ENCODE assay signal across 2 cellular contexts in the genomic region with DNA sequence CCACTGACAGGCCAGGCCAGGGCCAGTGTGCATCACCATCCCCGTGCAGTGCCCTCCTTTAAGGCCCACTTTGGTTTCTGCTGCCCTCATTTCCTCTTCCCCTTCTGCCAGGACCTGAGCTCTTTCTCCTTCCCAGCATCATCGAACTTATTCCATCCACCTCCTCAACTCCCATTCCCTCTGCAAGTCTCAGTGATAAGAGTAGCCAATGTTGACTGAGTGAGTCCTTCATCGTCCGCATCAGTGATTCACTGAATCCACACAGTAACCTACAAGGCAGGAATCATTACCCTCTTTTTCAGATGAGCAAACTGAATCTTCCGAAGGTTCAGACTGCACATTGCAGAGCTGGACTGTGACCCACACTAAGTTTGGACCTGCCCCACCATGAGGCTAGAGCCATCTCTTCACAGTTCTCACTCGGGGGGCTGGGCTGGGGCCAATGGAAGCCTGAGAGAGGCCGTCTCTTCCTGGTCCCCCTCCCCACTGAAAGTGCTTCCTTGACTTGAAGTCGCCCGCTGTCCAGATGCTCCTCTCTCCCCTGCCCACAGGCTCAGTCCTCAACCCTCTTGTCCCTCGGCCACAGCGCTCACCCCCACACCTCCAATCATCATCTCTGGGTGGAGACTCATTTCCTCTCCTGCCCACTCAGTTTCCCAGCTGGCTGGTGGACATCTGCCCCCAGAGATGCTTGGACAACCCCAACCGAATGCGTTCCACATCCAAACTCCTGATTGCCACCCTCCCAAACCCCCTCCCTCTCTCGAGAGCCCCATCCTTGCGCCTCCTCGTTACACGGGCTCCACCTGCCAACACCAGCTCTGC.
TF ChIP-seq lines count a peak whose summit lies in the region.

No MANE protein-coding gene starts in this region.

TF ChIP-seq in IMR-90, 13 proteins besides CTCF, POLR2A, EP300 and RAD21:
- TF ChIP-seq CHD1 (IDR thresholded peaks at IDR 0.05; ENCODE audit: low read depth, low read length) (no peak), NFE2L2 (IDR thresholded peaks at IDR 0.05; ENCODE audit: low read depth, low read length) (no peak), BHLHE40 (IDR thresholded peaks at IDR 0.05; ENCODE audit: low read depth, low read length) (no peak), ELK1 (IDR thresholded peaks at IDR 0.05; ENCODE audit: borderline replicate concordance, low read depth, low read length) (no peak), MAFK (IDR thresholded peaks at IDR 0.05; ENCODE audit: low read depth, low read length) (no peak), USF2 (IDR thresholded peaks at IDR 0.05; ENCODE audit: low read depth, low read length) (no peak), SMC3 (IDR thresholded peaks at IDR 0.05; ENCODE audit: low read depth, low read length) (no peak), CEBPB (IDR thresholded peaks at IDR 0.05; ENCODE audit: low read depth, low read length) (no peak), RFX5 (IDR thresholded peaks at IDR 0.05; ENCODE audit: low read depth, low read length) (no peak), RCOR1 (IDR thresholded peaks at IDR 0.05; ENCODE audit: insufficient replicate concordance, low read length) (no peak), MXI1 (IDR thresholded peaks at IDR 0.05; ENCODE audit: borderline replicate concordance, low read depth, low read length) (no peak), FOS (IDR thresholded peaks at IDR 0.05; ENCODE audit: low read depth, low read length) (no peak), MAZ (IDR thresholded peaks at IDR 0.05; ENCODE audit: borderline replicate concordance, low read depth, low read length) (no peak)

TF ChIP-seq in K562, 482 proteins besides CTCF, POLR2A, EP300 and RAD21:
- TF ChIP-seq, protein P1, sequence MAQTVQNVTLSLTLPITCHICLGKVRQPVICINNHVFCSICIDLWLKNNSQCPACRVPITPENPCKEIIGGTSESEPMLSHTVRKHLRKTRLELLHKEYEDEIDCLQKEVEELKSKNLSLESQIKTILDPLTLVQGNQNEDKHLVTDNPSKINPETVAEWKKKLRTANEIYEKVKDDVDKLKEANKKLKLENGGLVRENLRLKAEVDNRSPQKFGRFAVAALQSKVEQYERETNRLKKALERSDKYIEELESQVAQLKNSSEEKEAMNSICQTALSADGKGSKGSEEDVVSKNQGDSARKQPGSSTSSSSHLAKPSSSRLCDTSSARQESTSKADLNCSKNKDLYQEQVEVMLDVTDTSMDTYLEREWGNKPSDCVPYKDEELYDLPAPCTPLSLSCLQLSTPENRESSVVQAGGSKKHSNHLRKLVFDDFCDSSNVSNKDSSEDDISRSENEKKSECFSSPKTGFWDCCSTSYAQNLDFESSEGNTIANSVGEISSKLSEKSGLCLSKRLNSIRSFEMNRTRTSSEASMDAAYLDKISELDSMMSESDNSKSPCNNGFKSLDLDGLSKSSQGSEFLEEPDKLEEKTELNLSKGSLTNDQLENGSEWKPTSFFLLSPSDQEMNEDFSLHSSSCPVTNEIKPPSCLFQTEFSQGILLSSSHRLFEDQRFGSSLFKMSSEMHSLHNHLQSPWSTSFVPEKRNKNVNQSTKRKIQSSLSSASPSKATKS (CRISPR knock-in tag; IDR thresholded peaks at IDR 0.05), result no peak
- no peak for TF ChIP-seq ZNF436 (CRISPR knock-in tag; IDR thresholded peaks at IDR 0.05)
- no peak for TF ChIP-seq ELK3 (CRISPR knock-in tag; IDR thresholded peaks at IDR 0.05)
- TF ChIP-seq VEZF1 (CRISPR knock-in tag; IDR thresholded peaks at IDR 0.05), result no peak
- TF ChIP-seq ASH1L (IDR thresholded peaks at IDR 0.05; ENCODE audit: borderline replicate concordance, low read depth, partially characterized antibody), result no peak
- no peak for TF ChIP-seq ARID3B (CRISPR knock-in tag; IDR thresholded peaks at IDR 0.05; ENCODE audit: borderline replicate concordance)
- no peak for TF ChIP-seq SRSF3 (IDR thresholded peaks at IDR 0.05; ENCODE audit: insufficient read depth, low read length)
- TF ChIP-seq POLR3G (IDR thresholded peaks at IDR 0.05; ENCODE audit: extremely low read depth, insufficient read length, insufficient replicate concordance), result no peak
- TF ChIP-seq EGR1 (conservative IDR thresholded peaks at IDR 0.05), result peak; percentile 49
- 0 out of 2 replicates have a peak, but pooled peaks have one; percentile 12 for TF ChIP-seq POLR2G (IDR thresholded peaks at IDR 0.05; ENCODE audit: low read depth, low read length)
- no peak for TF ChIP-seq DMBX1 (CRISPR knock-in tag; IDR thresholded peaks at IDR 0.05; ENCODE audit: borderline replicate concordance)
TF ChIP-seq in K562: peak in this region for 2.
